8 cellular contexts compared by ENCODE assay signal in the genomic region with DNA sequence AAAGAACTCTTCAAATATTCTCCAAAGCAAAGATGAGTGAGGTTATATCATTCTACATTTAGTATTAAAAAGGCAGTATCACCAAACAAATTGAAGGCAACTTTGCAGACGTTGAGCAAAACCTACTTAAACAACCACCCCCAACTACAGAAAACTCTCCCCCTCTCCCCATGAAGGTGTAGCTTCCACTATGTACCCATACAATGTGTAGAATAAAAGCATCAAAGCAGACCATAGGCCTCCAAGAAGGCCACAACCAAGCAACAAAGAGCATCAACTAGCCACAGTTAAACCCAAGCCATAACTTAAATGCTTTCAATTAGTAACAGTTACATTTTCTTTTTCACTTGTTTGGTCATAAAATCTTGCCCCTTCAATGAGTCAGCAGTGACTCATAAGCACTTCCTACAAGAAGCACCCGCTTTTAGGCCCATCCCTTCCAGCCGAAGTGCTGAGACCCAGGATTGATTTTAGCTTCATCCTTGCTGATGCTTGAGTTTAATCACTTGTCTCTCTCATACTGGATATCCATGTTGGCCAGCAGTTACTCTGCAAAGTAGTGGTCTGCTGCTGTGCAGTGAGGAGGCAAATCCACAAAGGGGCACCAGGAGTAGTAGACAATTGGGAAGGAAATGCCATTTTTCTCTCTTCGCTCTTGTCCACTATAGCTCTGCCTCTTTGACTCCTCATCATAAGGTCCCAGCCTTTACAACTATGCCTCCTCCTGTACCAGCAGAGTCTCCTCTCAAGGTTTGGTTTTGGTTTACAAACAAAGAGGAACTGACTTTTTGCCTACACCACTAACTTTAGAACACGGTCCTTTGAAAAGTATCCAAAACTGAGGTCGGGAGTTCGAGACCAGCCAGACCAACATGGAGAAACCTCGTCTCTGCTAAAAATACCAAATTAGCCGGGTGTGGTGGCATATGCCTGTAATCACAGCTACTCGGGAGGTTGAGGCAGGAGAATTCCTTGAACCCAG. TPM values are rescaled to one million over a fixed set of nuclear protein-coding genes. Genes with fewer than 3 reads are reported as not detected.
DNase-seq lines count a peak whose midpoint lies in the region; ATAC-seq, FAIRE-seq and TF ChIP-seq lines count a peak whose summit lies in the region.

No MANE protein-coding gene starts in this region.

- H3K27ac Mint-ChIP-seq in T-helper 17 cell, result no peak overlapping the region
- H3K27ac Mint-ChIP-seq in naive thymus-derived CD8-positive, alpha-beta T cell, result peak overlapping the region in 3 of 10 donors; percentile 39 to 70 (median 63)

- DNase-seq in AG20443 (ENCODE audit: low spot score) (peak; percentile 87), GM19239 (ENCODE audit: insufficient read length, low spot score) (no peak), T-helper 17 cell (no peak), fibroblast of mammary gland (ENCODE audit: low read depth) (peak; percentile 95), stromal cell of bone marrow (ENCODE audit: low read depth) (peak; percentile 85), NCI-H510A treated with DMSO at 0.1 percent for 48 hours (lab: John Stamatoyannopoulos, UW) (no peak)
- no peak for DNase-seq in naive thymus-derived CD8-positive, alpha-beta T cell

- no peaks in the 10 kb centered on the region for H3K27me3 Mint-ChIP-seq in T-helper 17 cell
- H3K27me3 Mint-ChIP-seq in naive thymus-derived CD8-positive, alpha-beta T cell, result peaks cover 0 to 2% (median 0%) of the 10 kb centered on the region in 5 donors

- POLR2A ChIA-PET in naive thymus-derived CD8-positive, alpha-beta T cell (lab: Charles Lee), result interaction anchor here (0.6 kb wide), 1 partner anchor 29 kb away, joined by 4 read pairs; no protein-coding TSS in a partner anchor

- H3K9me3 ChIP-seq in T-helper 17 cell (ENCODE audit: control insufficient read depth, low read length, poor library complexity, severe bottlenecking), result no peaks in the 10 kb centered on the region

- no peak overlapping the region for H3K4me3 ChIP-seq in fibroblast of mammary gland (ENCODE audit: control insufficient read depth, low read depth, low read length)

- TF ChIP-seq CTCF in fibroblast of mammary gland (conservative IDR thresholded peaks at IDR 0.05; ENCODE audit: control insufficient read depth, insufficient read depth, low read depth, low read length), result no peak

- no peaks in the 10 kb centered on the region for H3K9me3 Mint-ChIP-seq in naive thymus-derived CD8-positive, alpha-beta T cell

- peaks cover 11% of the 10 kb centered on the region for H3K4me1 Mint-ChIP-seq in T-helper 17 cell
- peaks cover 0 to 14% (median under 1%) of the 10 kb centered on the region in 4 donors for H3K4me1 Mint-ChIP-seq in naive thymus-derived CD8-positive, alpha-beta T cell

- no peak overlapping the region for H3K4me3 Mint-ChIP-seq in T-helper 17 cell
- H3K4me3 Mint-ChIP-seq in naive thymus-derived CD8-positive, alpha-beta T cell, result peak overlapping the region in 1 of 10 donors; percentile 60

- ATAC-seq in HG03354 (IDR thresholded peaks at IDR 0.05; ENCODE audit: poor library complexity, severe bottlenecking, unreplicated experiment) (peak; percentile 88), T-helper 17 cell (peak; percentile 57)
- ATAC-seq in naive thymus-derived CD8-positive, alpha-beta T cell, result no peak

- peak; percentile 11 for FAIRE-seq in GM19239 (lab: Jason Lieb, UNC)

- H3K36me3 Mint-ChIP-seq in T-helper 17 cell (ENCODE audit: low read depth), result no peaks in the 10 kb centered on the region
- H3K36me3 Mint-ChIP-seq in naive thymus-derived CD8-positive, alpha-beta T cell, result no peaks in the 10 kb centered on the region

RNA-seq across cellular contexts. Expression of a gene that starts 8.4 kb away (rescaled TPM):
- total RNA-seq in T-helper 17 cell, result 10 to 100 TPM; 63.3 to 66.3 TPM
- total RNA-seq in naive thymus-derived CD8-positive, alpha-beta T cell, result 10 to 100 TPM; 59.3 to 62.0 TPM
- 1 to 10 TPM; 2.9 to 3.5 (median 3.3) TPM for polyA plus RNA-seq in naive thymus-derived CD8-positive, alpha-beta T cell

Comparison
In these comparisons a context has a peak if more than half of its experiments do, and no peak if none do; other contexts are left out.
1. DNase-seq: peak in AG20443 (single experiment), fibroblast of mammary gland (single experiment) and stromal cell of bone marrow (single experiment); none in GM19239 (single experiment), T-helper 17 cell (0 of 3), NCI-H510A treated with DMSO at 0.1 percent for 48 hours (single experiment) and naive thymus-derived CD8-positive, alpha-beta T cell (0 of 10).
2. ATAC-seq: peak in HG03354 (single experiment) and T-helper 17 cell (single experiment); none in naive thymus-derived CD8-positive, alpha-beta T cell (0 of 2).